ENCODE assay signal across 10 cellular contexts in genomic region chr16:716250-716607, GRCh38. TPM values are rescaled to one million over a fixed set of nuclear protein-coding genes. Genes with fewer than 3 reads are reported as not detected.
DNase-seq lines count a peak whose midpoint lies in the region; ATAC-seq and TF ChIP-seq lines count a peak whose summit lies in the region.
"Had no signal": no experiment of that assay in that cellular context is flagged by ENCODE, and none has a peak within 500 bp of the region (broad histone marks: within the 10 kb centered on the region; RNA-seq: fewer than 3 reads in every experiment).

No MANE protein-coding gene starts in this region.

- CTCF ChIA-PET in BJ (lab: Yijun Ruan, JAX), result interaction anchor here (0.7 to 5.5 kb wide), 6 partner anchors 9 to 340 kb away, joined by 3 to 120 read pairs (median 4); partner anchors contain the start of genes CCDC78, CHTF18, CIAO3 and RPUSD1

- H3K27ac ChIP-seq in Karpas-422 (ENCODE audit: low read length), result peak overlapping the region; percentile 63
- no peak overlapping the region for H3K27ac ChIP-seq in foreskin keratinocyte
- H3K27ac ChIP-seq: HL-60, neutrophil had no signal

- no peak for TF ChIP-seq CTCF in BJ (IDR thresholded peaks at IDR 0.05; ENCODE audit: insufficient read depth, low read depth, low read length)
- TF ChIP-seq CTCF in foreskin keratinocyte (conservative IDR thresholded peaks at IDR 0.05), result no peak

- H3K27me3 ChIP-seq in BJ (ENCODE audit: control insufficient read depth, insufficient read depth, low read length) (no peaks in the 10 kb centered on the region), Karpas-422 (ENCODE audit: low read length) (no peaks in the 10 kb centered on the region), foreskin keratinocyte (peaks cover 4% of the 10 kb centered on the region)

- no peak overlapping the region for H3K27ac Mint-ChIP-seq in central memory CD8-positive, alpha-beta T cell (ENCODE audit: low read depth)
- H3K27ac Mint-ChIP-seq in naive B cell, result peak overlapping the region in 1 of 6 donors; percentile 68

- H3K4me2 ChIP-seq in Karpas-422 (ENCODE audit: low read depth, low read length, poor library complexity, severe bottlenecking), result peak overlapping the region; percentile 70

- POLR2A ChIA-PET in BJ (lab: Charles Lee), result no interaction called here

- H3K36me3 ChIP-seq in BJ (ENCODE audit: control insufficient read depth, insufficient read depth, low read length), result no peaks in the 10 kb centered on the region; the same call in 1 of the 2 replicates
- no peaks in the 10 kb centered on the region for H3K36me3 ChIP-seq in Karpas-422 (ENCODE audit: insufficient read depth, low read length)
- H3K36me3 ChIP-seq: neutrophil had no signal

- H3K9ac ChIP-seq in Karpas-422 (ENCODE audit: low read length), result peak overlapping the region; percentile 84

- no peak overlapping the region for H2AFZ ChIP-seq in Karpas-422 (ENCODE audit: low read length)

- no peaks in the 10 kb centered on the region for H3K9me3 Mint-ChIP-seq in central memory CD8-positive, alpha-beta T cell
- H3K9me3 Mint-ChIP-seq in naive B cell, result no peaks in the 10 kb centered on the region

- H4K20me1 ChIP-seq in Karpas-422 (ENCODE audit: insufficient read depth, low read depth, low read length), result peaks cover 31% of the 10 kb centered on the region

- peaks cover 6% of the 10 kb centered on the region for H3K36me3 Mint-ChIP-seq in central memory CD8-positive, alpha-beta T cell (ENCODE audit: insufficient read depth)
- H3K36me3 Mint-ChIP-seq in naive B cell, result no peaks in the 10 kb centered on the region

- no peak for ATAC-seq in central memory CD8-positive, alpha-beta T cell (replicated peaks; ENCODE audit: extremely low read depth, poor library complexity, severe bottlenecking)
- no peak for ATAC-seq in naive B cell (ENCODE audit: low read depth in 2 of 2)
- ATAC-seq in GM19328 (IDR thresholded peaks at IDR 0.05; ENCODE audit: unreplicated experiment), result no peak
- ATAC-seq in foreskin keratinocyte, result no peak

- H3K4me3 ChIP-seq in BJ (ENCODE audit: low read depth, low read length), result peak overlapping the region; percentile 64
- H3K4me3 ChIP-seq in Karpas-422 (ENCODE audit: low read length), result peak overlapping the region; percentile 81

- H3K4me3 Mint-ChIP-seq in central memory CD8-positive, alpha-beta T cell, result peak overlapping the region; percentile 71
- peak overlapping the region; percentile 51 to 77 (median 70) for H3K4me3 Mint-ChIP-seq in naive B cell

- no peaks in the 10 kb centered on the region for H3K9me2 ChIP-seq in Karpas-422 (replicated peaks; ENCODE audit: insufficient read depth, low read length)

- DNase-seq in BJ (ENCODE audit: low read depth), result no peak
- no peak for DNase-seq in Karpas-422
- no peak for DNase-seq in central memory CD8-positive, alpha-beta T cell (ENCODE audit: low spot score in 2 of 2)
- DNase-seq in naive B cell, result no peak
- no peak for DNase-seq in stimulated activated CD4-positive, alpha-beta T cell treated with anti-CD3 and anti-CD28 coated beads, Interleukin-15, amount 100 ng/mL, for 24 hours
- no peak for DNase-seq in NCI-H2171 (lab: John Stamatoyannopoulos, UW)
- DNase-seq in foreskin keratinocyte, result no peak

- peaks cover 7% of the 10 kb centered on the region; the same call in 1 of the 2 replicates for H3K79me2 ChIP-seq in Karpas-422 (ENCODE audit: low read length)

- H3K4me1 Mint-ChIP-seq in central memory CD8-positive, alpha-beta T cell, result peaks cover 27% of the 10 kb centered on the region
- peaks cover 10 to 24% (median 18%) of the 10 kb centered on the region in 3 donors for H3K4me1 Mint-ChIP-seq in naive B cell

- H3K4me1 ChIP-seq in Karpas-422 (ENCODE audit: low read length), result peaks cover 52% of the 10 kb centered on the region
- peaks cover 16% of the 10 kb centered on the region for H3K4me1 ChIP-seq in foreskin keratinocyte

- H3K9me3 ChIP-seq in Karpas-422 (ENCODE audit: low read length), result no peaks in the 10 kb centered on the region
- H3K9me3 ChIP-seq: neutrophil had no signal

- no peaks in the 10 kb centered on the region for H3K27me3 Mint-ChIP-seq in central memory CD8-positive, alpha-beta T cell
- H3K27me3 Mint-ChIP-seq in naive B cell, result peaks cover 0 to 24% (median 7%) of the 10 kb centered on the region in 3 donors

RNA-seq across cellular contexts. Expression of gene METRN, which starts 1.3 kb away (rescaled TPM):
- 33.7 and 40.3 TPM in 2 replicates for polyA plus RNA-seq in BJ (2011; rRNA removed)
- polyA minus RNA-seq in BJ (2011; rRNA and poly(A)+ RNA removed), result 11.3 and 16.7 TPM in 2 replicates
- 25.2 and 132 TPM in 2 replicates for total RNA-seq in Karpas-422 (2014; rRNA removed; shearing (Covaris generic); ENCODE audit: low replicate concordance)
- 10 to 100 TPM in 1 of 6 donors, 1 to 10 TPM in 4, not detected in 1; 4.0 to 10.2 (median 6.2) TPM for polyA plus RNA-seq in naive B cell (ENCODE audit: low read depth in 6 of 6)
- 65.7 and 70.0 TPM in 2 replicates for total RNA-seq in foreskin keratinocyte
- polyA plus RNA-seq in foreskin keratinocyte, result 114 and 131 TPM in 2 replicates

RNA-seq across cellular contexts. Expression of gene ANTKMT, which starts 4.7 kb away (rescaled TPM):
- 7.7 and 10.7 TPM in 2 replicates for polyA plus RNA-seq in BJ (2011; rRNA removed)
- 1.1 and 1.9 TPM in 2 replicates for polyA minus RNA-seq in BJ (2011; rRNA and poly(A)+ RNA removed)
- total RNA-seq in Karpas-422 (2014; rRNA removed; shearing (Covaris generic); ENCODE audit: low replicate concordance), result 19.8 and 53.3 TPM in 2 replicates
- polyA plus RNA-seq in naive B cell (ENCODE audit: low read depth in 6 of 6), result 10 to 100 TPM; 21.5 to 62.0 (median 38.0) TPM
- 43.6 and 47.9 TPM in 2 replicates for total RNA-seq in foreskin keratinocyte
- 42.0 and 47.0 TPM in 2 replicates for polyA plus RNA-seq in foreskin keratinocyte

RNA-seq across cellular contexts. Expression of gene CCDC78, which starts 10.0 kb away (rescaled TPM):
- polyA plus RNA-seq in BJ (2011; rRNA removed) (0.77 and 2.4 TPM in 2 replicates), naive B cell (ENCODE audit: low read depth in 6 of 6) (under 1 TPM in 2 of 6 donors, not detected in 4; 0.41 to 0.95 TPM), foreskin keratinocyte (3.3 and 4.0 TPM in 2 replicates)
- 0.21 and 0.57 TPM in 2 replicates for polyA minus RNA-seq in BJ (2011; rRNA and poly(A)+ RNA removed)
- 29.4 and 110 TPM in 2 replicates for total RNA-seq in Karpas-422 (2014; rRNA removed; shearing (Covaris generic); ENCODE audit: low replicate concordance)
- total RNA-seq in foreskin keratinocyte, result 2.7 and 2.9 TPM in 2 replicates

RNA-seq across cellular contexts. Expression of gene FBXL16, which starts 10.6 kb away (rescaled TPM):
- polyA plus RNA-seq in BJ (2011; rRNA removed), result 0.32 and 0.67 TPM in 2 replicates
- polyA minus RNA-seq in BJ (2011; rRNA and poly(A)+ RNA removed), result 0.05 and 0.31 TPM in 2 replicates
- 0.48 and 2.1 TPM in 2 replicates for total RNA-seq in Karpas-422 (2014; rRNA removed; shearing (Covaris generic); ENCODE audit: low replicate concordance)
- polyA plus RNA-seq in naive B cell (ENCODE audit: low read depth in 6 of 6), result 1 to 10 TPM in 1 of 6 donors, under 1 TPM in 4, not detected in 1; 0.23 to 7.9 (median 0.56) TPM
- total RNA-seq in foreskin keratinocyte, result 0.28 and 2.4 TPM in 2 replicates
- polyA plus RNA-seq in foreskin keratinocyte, result 0.32 and 0.91 TPM in 2 replicates

RNA-seq across cellular contexts. Expression of gene HAGHL, which starts 10.7 kb away (rescaled TPM):
- polyA plus RNA-seq in BJ (2011; rRNA removed) (4.3 and 7.0 TPM in 2 replicates), naive B cell (ENCODE audit: low read depth in 6 of 6) (1 to 10 TPM; 1.5 to 8.5 (median 2.9) TPM), foreskin keratinocyte (20.6 and 21.2 TPM in 2 replicates)
- polyA minus RNA-seq in BJ (2011; rRNA and poly(A)+ RNA removed), result 2.1 and 2.9 TPM in 2 replicates
- total RNA-seq in Karpas-422 (2014; rRNA removed; shearing (Covaris generic); ENCODE audit: low replicate concordance), result 57.4 and 159 TPM in 2 replicates
- 17.8 and 18.4 TPM in 2 replicates for total RNA-seq in foreskin keratinocyte
